ENCODE assay signal across 1 cellular context in the genomic region with DNA sequence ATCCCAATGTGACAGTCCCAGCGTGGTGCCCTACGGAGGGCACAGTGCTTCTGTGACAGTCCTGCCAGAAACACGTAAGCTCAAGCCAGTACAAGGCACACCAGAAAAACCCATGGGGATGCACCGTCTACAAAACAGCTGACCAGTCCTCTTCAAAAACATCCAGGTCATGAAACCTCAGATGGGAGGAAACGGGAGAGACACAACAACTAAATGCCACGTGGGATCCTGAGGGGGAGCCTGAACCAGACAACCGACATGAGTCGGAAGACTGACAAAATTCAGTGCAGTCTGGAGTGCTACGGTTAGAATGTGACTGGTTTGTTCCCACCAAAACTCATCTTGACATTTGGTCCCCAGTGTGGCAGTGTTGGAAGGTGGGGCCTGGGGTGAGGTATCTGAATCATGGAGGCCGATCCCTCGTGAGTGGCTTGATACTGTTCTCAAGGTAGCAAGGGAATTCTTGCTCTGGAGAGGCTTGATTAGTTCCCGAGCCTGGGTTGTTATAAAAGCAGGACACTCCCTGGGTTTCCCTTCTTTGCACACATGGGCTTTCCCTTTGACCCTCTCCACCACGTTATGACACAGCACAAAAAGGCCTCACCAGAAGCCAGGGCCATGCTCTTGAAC.
TF ChIP-seq lines count a peak whose summit lies in the region.

No MANE protein-coding gene starts in this region.

TF ChIP-seq in IMR-90, 13 proteins besides CTCF, POLR2A, EP300 and RAD21 (continued from another document):
- no peak for TF ChIP-seq SMC3 (IDR thresholded peaks at IDR 0.05; ENCODE audit: low read depth, low read length)
- no peak for TF ChIP-seq MAFK (IDR thresholded peaks at IDR 0.05; ENCODE audit: low read depth, low read length)
- no peak for TF ChIP-seq CEBPB (IDR thresholded peaks at IDR 0.05; ENCODE audit: low read depth, low read length)
- TF ChIP-seq NFE2L2 (IDR thresholded peaks at IDR 0.05; ENCODE audit: low read depth, low read length): no peak
- TF ChIP-seq RFX5 (IDR thresholded peaks at IDR 0.05; ENCODE audit: low read depth, low read length): no peak
- TF ChIP-seq, protein P1, sequence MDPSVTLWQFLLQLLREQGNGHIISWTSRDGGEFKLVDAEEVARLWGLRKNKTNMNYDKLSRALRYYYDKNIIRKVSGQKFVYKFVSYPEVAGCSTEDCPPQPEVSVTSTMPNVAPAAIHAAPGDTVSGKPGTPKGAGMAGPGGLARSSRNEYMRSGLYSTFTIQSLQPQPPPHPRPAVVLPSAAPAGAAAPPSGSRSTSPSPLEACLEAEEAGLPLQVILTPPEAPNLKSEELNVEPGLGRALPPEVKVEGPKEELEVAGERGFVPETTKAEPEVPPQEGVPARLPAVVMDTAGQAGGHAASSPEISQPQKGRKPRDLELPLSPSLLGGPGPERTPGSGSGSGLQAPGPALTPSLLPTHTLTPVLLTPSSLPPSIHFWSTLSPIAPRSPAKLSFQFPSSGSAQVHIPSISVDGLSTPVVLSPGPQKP (IDR thresholded peaks at IDR 0.05; ENCODE audit: borderline replicate concordance, low read depth, low read length): no peak
- TF ChIP-seq BHLHE40 (IDR thresholded peaks at IDR 0.05; ENCODE audit: low read depth, low read length): no peak
- no peak for TF ChIP-seq MAZ (IDR thresholded peaks at IDR 0.05; ENCODE audit: borderline replicate concordance, low read depth, low read length)
- no peak for TF ChIP-seq CHD1 (IDR thresholded peaks at IDR 0.05; ENCODE audit: low read depth, low read length)
- TF ChIP-seq FOS (IDR thresholded peaks at IDR 0.05; ENCODE audit: low read depth, low read length): no peak
- no peak for TF ChIP-seq RCOR1 (IDR thresholded peaks at IDR 0.05; ENCODE audit: insufficient replicate concordance, low read length)
